1 cellular context compared by ENCODE assay signal in genomic region chr17:50128441-50129302, GRCh38.
TF ChIP-seq lines count a peak whose summit lies in the region.

No MANE protein-coding gene starts in this region.

TF ChIP-seq in K562, 482 proteins besides CTCF, POLR2A, EP300 and RAD21:
- TF ChIP-seq RB1 (IDR thresholded peaks at IDR 0.05; ENCODE audit: low read depth) (no peak), SRSF1 (IDR thresholded peaks at IDR 0.05; ENCODE audit: low read depth, low read length) (no peak), PTRF (tag; IDR thresholded peaks at IDR 0.05) (no peak), ZNF778 (CRISPR knock-in tag; IDR thresholded peaks at IDR 0.05) (no peak), TOE1 (IDR thresholded peaks at IDR 0.05; ENCODE audit: borderline replicate concordance) (no peak), TOE1 (CRISPR knock-in tag; IDR thresholded peaks at IDR 0.05; ENCODE audit: borderline replicate concordance, low read depth) (no peak), ZFP30 (CRISPR knock-in tag; IDR thresholded peaks at IDR 0.05; ENCODE audit: borderline replicate concordance) (no peak), TFE3 (CRISPR knock-in tag; IDR thresholded peaks at IDR 0.05) (no peak), YBX1 (IDR thresholded peaks at IDR 0.05) (no peak), RBBP5 (IDR thresholded peaks at IDR 0.05; ENCODE audit: borderline replicate concordance, insufficient read depth, low read length, poor library complexity, severe bottlenecking) (no peak), ZNF584 (CRISPR knock-in tag; IDR thresholded peaks at IDR 0.05; ENCODE audit: low read depth) (no peak), MTA2 (IDR thresholded peaks at IDR 0.05; ENCODE audit: low read depth) (no peak), PHTF2 (CRISPR knock-in tag; IDR thresholded peaks at IDR 0.05) (no peak), NFYB (IDR thresholded peaks at IDR 0.05; ENCODE audit: extremely low read depth, insufficient read length) (no peak), PBX2 (CRISPR knock-in tag; IDR thresholded peaks at IDR 0.05; ENCODE audit: low read depth) (no peak), PBX2 (tag; conservative IDR thresholded peaks at IDR 0.05; ENCODE audit: low read depth) (no peak), SP1 (CRISPR knock-in tag; IDR thresholded peaks at IDR 0.05) (no peak), TCFL5 (CRISPR knock-in tag; conservative IDR thresholded peaks at IDR 0.05) (no peak), ZNF24 (IDR thresholded peaks at IDR 0.05) (no peak), XRCC5 (IDR thresholded peaks at IDR 0.05; ENCODE audit: low read depth, low read length) (no peak), TEAD1 (CRISPR knock-in tag; IDR thresholded peaks at IDR 0.05) (no peak), ZNF408 (CRISPR knock-in tag; IDR thresholded peaks at IDR 0.05; ENCODE audit: low read depth) (no peak), SMAD4 (CRISPR knock-in tag; conservative IDR thresholded peaks at IDR 0.05) (no peak), KDM1A (IDR thresholded peaks at IDR 0.05) (peak in 1 of 2 experiments; percentile 32; a peak in 1 of 4 replicates), NR2C1 (IDR thresholded peaks at IDR 0.05) (peak; percentile 73), NR2C1 (tag; IDR thresholded peaks at IDR 0.05) (peak; percentile 63), ZBTB33 (CRISPR knock-in tag; IDR thresholded peaks at IDR 0.05) (peak; percentile 59; the same call in 1 of the 2 replicates), NR2C2 (CRISPR knock-in tag; IDR thresholded peaks at IDR 0.05) (peak; percentile 49; the same call in 1 of the 2 replicates), NR2C2 (tag; IDR thresholded peaks at IDR 0.05) (no peak), EGR1 (conservative IDR thresholded peaks at IDR 0.05) (peak; percentile 62), ZNF77 (CRISPR knock-in tag; IDR thresholded peaks at IDR 0.05) (no peak), ZNF507 (tag; conservative IDR thresholded peaks at IDR 0.05) (no peak), ZHX1 (conservative IDR thresholded peaks at IDR 0.05; ENCODE audit: low read length) (no peak), ZNF134 (CRISPR knock-in tag; conservative IDR thresholded peaks at IDR 0.05) (no peak)
